Comparison of ENCODE assay signal across 22 cellular contexts in the genomic region with DNA sequence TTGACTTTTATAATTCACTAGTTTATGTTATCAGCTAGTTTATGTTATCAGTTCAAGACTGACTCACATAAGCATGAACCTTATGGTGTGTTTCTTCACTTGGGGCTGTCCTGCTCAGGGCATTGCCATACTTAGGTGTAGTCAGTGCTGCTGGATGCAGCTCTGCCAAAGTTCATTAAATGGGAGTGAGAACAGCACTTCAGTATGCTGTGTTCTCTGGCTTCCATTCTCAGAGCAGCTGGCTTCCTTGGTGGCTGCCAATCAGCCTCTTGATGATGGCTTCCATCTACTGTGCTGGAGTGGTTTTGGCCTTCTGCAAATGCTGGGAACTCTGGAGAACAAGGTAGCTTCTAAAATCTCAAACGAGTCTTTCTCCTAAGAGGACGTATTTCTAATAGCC.
"Had no signal": no experiment of that assay in that cellular context is flagged by ENCODE, and none has a peak within 500 bp of the region (broad histone marks: within the 10 kb centered on the region; RNA-seq: fewer than 3 reads in every experiment).

No MANE protein-coding gene starts in this region.

- ATAC-seq: HepG2, K562, Panc1, PC-3, SK-N-SH treated with all-trans-retinoic acid at 6 μM for 48 hours had no signal

- DNase-seq: Kasumi-1; MM.1S; NCI-H1105; NCI-H1417; NCI-H1436 treated with DMSO at 0.1 percent for 48 hours; NCI-H1694; NCI-H187 treated with DMSO at 0.1 percent for 48 hours; NCI-H2029 treated with DMSO at 0.1 percent for 48 hours; NCI-H2171 treated with DMSO at 0.1 percent for 48 hours; NCI-H345; NCI-H446 treated with DMSO at 0.1 percent for 48 hours; NCI-H510A treated with DMSO at 0.1 percent for 48 hours; NCI-H526; NK-92 treated with Interleukin-12 subunit alpha and Interleukin-12 subunit beta, amount 100 ng/mL, for 24 hours; PC-3 had no signal

- H3K9me3 Mint-ChIP-seq: IgD-negative memory B cell had no signal

- H3K4me3 Mint-ChIP-seq: IgD-negative memory B cell had no signal

- H3K27ac ChIP-seq: KMS-11, RWPE1 had no signal

- H3K4me3 ChIP-seq: K562 had no signal

- H3K4me1 Mint-ChIP-seq: IgD-negative memory B cell had no signal

- H3K27me3 Mint-ChIP-seq: IgD-negative memory B cell had no signal

- H3K36me3 Mint-ChIP-seq: IgD-negative memory B cell had no signal
